In genomic region chr3:195895078-195895899, GRCh38 we compare ENCODE assay signal across 1 cellular context.
TF ChIP-seq lines count a peak whose summit lies in the region.

No MANE protein-coding gene starts in this region.

TF ChIP-seq in HepG2, 621 proteins besides CTCF, POLR2A, EP300 and RAD21 (continued from another document):
- TF ChIP-seq CERS6 (CRISPR knock-in tag; IDR thresholded peaks at IDR 0.05) (no peak), NR2C2 (CRISPR knock-in tag; IDR thresholded peaks at IDR 0.05; ENCODE audit: borderline replicate concordance) (no peak), DNMT3B (CRISPR knock-in tag; conservative IDR thresholded peaks at IDR 0.05) (no peak), RORA (CRISPR knock-in tag; IDR thresholded peaks at IDR 0.05) (no peak), POLR2AphosphoS2 (IDR thresholded peaks at IDR 0.05; ENCODE audit: low read depth, low read length) (no peak), ZMYM2 (CRISPR knock-in tag; IDR thresholded peaks at IDR 0.05) (peak; percentile 28; the same call in 1 of the 2 replicates), ZFY (CRISPR knock-in tag; IDR thresholded peaks at IDR 0.05) (0 out of 2 replicates have a peak, but pooled peaks have one; percentile 9), ZSCAN25 (CRISPR knock-in tag; IDR thresholded peaks at IDR 0.05) (no peak; the same call in 1 of the 2 replicates), SALL1 (CRISPR knock-in tag; IDR thresholded peaks at IDR 0.05) (no peak), GATAD1 (CRISPR knock-in tag; IDR thresholded peaks at IDR 0.05) (no peak), PPARG (CRISPR knock-in tag; conservative IDR thresholded peaks at IDR 0.05) (no peak), HDAC6 (IDR thresholded peaks at IDR 0.05; ENCODE audit: low read depth, low read length) (no peak), PRMT3 (CRISPR knock-in tag; IDR thresholded peaks at IDR 0.05; ENCODE audit: borderline replicate concordance, low read depth) (no peak), HMGXB4 (CRISPR knock-in tag; IDR thresholded peaks at IDR 0.05; ENCODE audit: borderline replicate concordance in 1 of 2, low read depth in 1 of 2) (no peak; a peak in 1 of 4 replicates), AGO2 (optimal IDR thresholded peaks at IDR 0.05; ENCODE audit: low read depth, low read length) (peak; percentile 69), U2AF2 (IDR thresholded peaks at IDR 0.05; ENCODE audit: low read depth, low read length) (no peak), ATF1 (CRISPR knock-in tag; IDR thresholded peaks at IDR 0.05) (no peak), ZNF224 (CRISPR knock-in tag; IDR thresholded peaks at IDR 0.05) (0 out of 2 replicates have a peak, but pooled peaks have one; percentile 28), HOMEZ (CRISPR knock-in tag; IDR thresholded peaks at IDR 0.05; ENCODE audit: low read depth) (no peak), RCOR2 (CRISPR knock-in tag; IDR thresholded peaks at IDR 0.05) (no peak), ZNF605 (CRISPR knock-in tag; IDR thresholded peaks at IDR 0.05) (peak; percentile 18; the same call in 1 of the 2 replicates), ZBTB39 (CRISPR knock-in tag; IDR thresholded peaks at IDR 0.05) (no peak), TOE1 (CRISPR knock-in tag; IDR thresholded peaks at IDR 0.05) (no peak), ZNF674 (CRISPR knock-in tag; IDR thresholded peaks at IDR 0.05; ENCODE audit: low read depth) (no peak), ZNF713 (CRISPR knock-in tag; IDR thresholded peaks at IDR 0.05) (0 out of 2 replicates have a peak, but pooled peaks have one; percentile 70), ZNF850 (CRISPR knock-in tag; conservative IDR thresholded peaks at IDR 0.05) (no peak), HOXA7 (CRISPR knock-in tag; IDR thresholded peaks at IDR 0.05) (no peak), ZNF687 (CRISPR knock-in tag; IDR thresholded peaks at IDR 0.05) (peak; percentile 53), ZKSCAN5 (CRISPR knock-in tag; IDR thresholded peaks at IDR 0.05) (no peak), HCFC1 (IDR thresholded peaks at IDR 0.05; ENCODE audit: low read depth, low read length) (no peak)
- TF ChIP-seq, protein P1, sequence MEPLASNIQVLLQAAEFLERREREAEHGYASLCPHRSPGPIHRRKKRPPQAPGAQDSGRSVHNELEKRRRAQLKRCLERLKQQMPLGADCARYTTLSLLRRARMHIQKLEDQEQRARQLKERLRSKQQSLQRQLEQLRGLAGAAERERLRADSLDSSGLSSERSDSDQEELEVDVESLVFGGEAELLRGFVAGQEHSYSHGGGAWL (CRISPR knock-in tag; IDR thresholded peaks at IDR 0.05) = 0 out of 2 replicates have a peak, but pooled peaks have one; percentile 38
- TF ChIP-seq, protein P2, sequence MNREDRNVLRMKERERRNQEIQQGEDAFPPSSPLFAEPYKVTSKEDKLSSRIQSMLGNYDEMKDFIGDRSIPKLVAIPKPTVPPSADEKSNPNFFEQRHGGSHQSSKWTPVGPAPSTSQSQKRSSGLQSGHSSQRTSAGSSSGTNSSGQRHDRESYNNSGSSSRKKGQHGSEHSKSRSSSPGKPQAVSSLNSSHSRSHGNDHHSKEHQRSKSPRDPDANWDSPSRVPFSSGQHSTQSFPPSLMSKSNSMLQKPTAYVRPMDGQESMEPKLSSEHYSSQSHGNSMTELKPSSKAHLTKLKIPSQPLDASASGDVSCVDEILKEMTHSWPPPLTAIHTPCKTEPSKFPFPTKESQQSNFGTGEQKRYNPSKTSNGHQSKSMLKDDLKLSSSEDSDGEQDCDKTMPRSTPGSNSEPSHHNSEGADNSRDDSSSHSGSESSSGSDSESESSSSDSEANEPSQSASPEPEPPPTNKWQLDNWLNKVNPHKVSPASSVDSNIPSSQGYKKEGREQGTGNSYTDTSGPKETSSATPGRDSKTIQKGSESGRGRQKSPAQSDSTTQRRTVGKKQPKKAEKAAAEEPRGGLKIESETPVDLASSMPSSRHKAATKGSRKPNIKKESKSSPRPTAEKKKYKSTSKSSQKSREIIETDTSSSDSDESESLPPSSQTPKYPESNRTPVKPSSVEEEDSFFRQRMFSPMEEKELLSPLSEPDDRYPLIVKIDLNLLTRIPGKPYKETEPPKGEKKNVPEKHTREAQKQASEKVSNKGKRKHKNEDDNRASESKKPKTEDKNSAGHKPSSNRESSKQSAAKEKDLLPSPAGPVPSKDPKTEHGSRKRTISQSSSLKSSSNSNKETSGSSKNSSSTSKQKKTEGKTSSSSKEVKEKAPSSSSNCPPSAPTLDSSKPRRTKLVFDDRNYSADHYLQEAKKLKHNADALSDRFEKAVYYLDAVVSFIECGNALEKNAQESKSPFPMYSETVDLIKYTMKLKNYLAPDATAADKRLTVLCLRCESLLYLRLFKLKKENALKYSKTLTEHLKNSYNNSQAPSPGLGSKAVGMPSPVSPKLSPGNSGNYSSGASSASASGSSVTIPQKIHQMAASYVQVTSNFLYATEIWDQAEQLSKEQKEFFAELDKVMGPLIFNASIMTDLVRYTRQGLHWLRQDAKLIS (CRISPR knock-in tag; IDR thresholded peaks at IDR 0.05) = no peak
- TF ChIP-seq, protein P3, sequence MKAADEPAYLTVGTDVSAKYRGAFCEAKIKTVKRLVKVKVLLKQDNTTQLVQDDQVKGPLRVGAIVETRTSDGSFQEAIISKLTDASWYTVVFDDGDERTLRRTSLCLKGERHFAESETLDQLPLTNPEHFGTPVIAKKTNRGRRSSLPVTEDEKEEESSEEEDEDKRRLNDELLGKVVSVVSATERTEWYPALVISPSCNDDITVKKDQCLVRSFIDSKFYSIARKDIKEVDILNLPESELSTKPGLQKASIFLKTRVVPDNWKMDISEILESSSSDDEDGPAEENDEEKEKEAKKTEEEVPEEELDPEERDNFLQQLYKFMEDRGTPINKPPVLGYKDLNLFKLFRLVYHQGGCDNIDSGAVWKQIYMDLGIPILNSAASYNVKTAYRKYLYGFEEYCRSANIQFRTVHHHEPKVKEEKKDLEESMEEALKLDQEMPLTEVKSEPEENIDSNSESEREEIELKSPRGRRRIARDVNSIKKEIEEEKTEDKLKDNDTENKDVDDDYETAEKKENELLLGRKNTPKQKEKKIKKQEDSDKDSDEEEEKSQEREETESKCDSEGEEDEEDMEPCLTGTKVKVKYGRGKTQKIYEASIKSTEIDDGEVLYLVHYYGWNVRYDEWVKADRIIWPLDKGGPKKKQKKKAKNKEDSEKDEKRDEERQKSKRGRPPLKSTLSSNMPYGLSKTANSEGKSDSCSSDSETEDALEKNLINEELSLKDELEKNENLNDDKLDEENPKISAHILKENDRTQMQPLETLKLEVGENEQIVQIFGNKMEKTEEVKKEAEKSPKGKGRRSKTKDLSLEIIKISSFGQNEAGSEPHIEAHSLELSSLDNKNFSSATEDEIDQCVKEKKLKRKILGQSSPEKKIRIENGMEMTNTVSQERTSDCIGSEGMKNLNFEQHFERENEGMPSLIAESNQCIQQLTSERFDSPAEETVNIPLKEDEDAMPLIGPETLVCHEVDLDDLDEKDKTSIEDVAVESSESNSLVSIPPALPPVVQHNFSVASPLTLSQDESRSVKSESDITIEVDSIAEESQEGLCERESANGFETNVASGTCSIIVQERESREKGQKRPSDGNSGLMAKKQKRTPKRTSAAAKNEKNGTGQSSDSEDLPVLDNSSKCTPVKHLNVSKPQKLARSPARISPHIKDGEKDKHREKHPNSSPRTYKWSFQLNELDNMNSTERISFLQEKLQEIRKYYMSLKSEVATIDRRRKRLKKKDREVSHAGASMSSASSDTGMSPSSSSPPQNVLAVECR (CRISPR knock-in tag; IDR thresholded peaks at IDR 0.05; ENCODE audit: borderline replicate concordance) = no peak; the same call in 1 of the 2 replicates
